Comparison of ENCODE assay signal across 21 cellular contexts in genomic region chr14:69644814-69645213, GRCh38. TPM values are rescaled to one million over a fixed set of nuclear protein-coding genes. Genes with fewer than 3 reads are reported as not detected.
A peak's percentile ranks its signal among the peaks of the same experiment; 100 is the strongest.
DNase-seq lines count a peak whose midpoint lies in the region; ATAC-seq and TF ChIP-seq lines count a peak whose summit lies in the region.
"Had no signal": no experiment of that assay in that cellular context is flagged by ENCODE, and none has a peak within 500 bp of the region (broad histone marks: within the 10 kb centered on the region; RNA-seq: fewer than 3 reads in every experiment).

No MANE protein-coding gene starts in this region.

- H3K4me3 Mint-ChIP-seq in activated T-cell treated with anti-CD3 and anti-CD28 coated beads, Interleukin-2, amount 50 U/mL, for 72 hours: peak overlapping the region in 1 of 2 donors; percentile 46
- no peak overlapping the region for H3K4me3 Mint-ChIP-seq in activated CD4-positive, alpha-beta memory T cell treated with anti-CD3 and anti-CD28 coated beads, Interleukin-2, amount 10 ng/mL, durations not matched to agents 7 days and 5 days
- H3K4me3 Mint-ChIP-seq: activated naive CD8-positive, alpha-beta T cell treated with anti-CD3 and anti-CD28 coated beads, Interleukin-2, amount 10 ng/mL, durations not matched to agents 7 days and 5 days; nephron progenitor cell; stimulated activated naive CD8-positive, alpha-beta T cell treated with anti-CD3 and anti-CD28 coated beads, Interleukin-15, amount 100 ng/mL, for 72 hours; T-helper 2 cell treated with Interferon-gamma antibody and Interleukin-4, amounts not matched to agents 5 μg/mL and 100 μg/mL, for 36 hours had no signal

- peaks cover 28 to 34% of the 10 kb centered on the region in 2 donors for H3K36me3 Mint-ChIP-seq in activated T-cell treated with anti-CD3 and anti-CD28 coated beads, Interleukin-2, amount 50 U/mL, for 72 hours (ENCODE audit: insufficient read depth in 2 of 2)
- peaks cover 60% of the 10 kb centered on the region for H3K36me3 Mint-ChIP-seq in activated CD4-positive, alpha-beta memory T cell treated with anti-CD3 and anti-CD28 coated beads, Interleukin-2, amount 10 ng/mL, durations not matched to agents 7 days and 5 days (ENCODE audit: low read depth)

- H3K4me3 ChIP-seq in left lung: no peak overlapping the region
- H3K4me3 ChIP-seq in transverse colon: no peak overlapping the region
- no peak overlapping the region for H3K4me3 ChIP-seq in lower leg skin (ENCODE audit: low read depth, poor library complexity, severe bottlenecking)
- H3K4me3 ChIP-seq: right atrium auricular region had no signal

- no peak for DNase-seq in activated T-cell treated with anti-CD3 and anti-CD28 coated beads, Interleukin-2, amount 50 U/mL, for 72 hours
- no peak for DNase-seq in activated T-cell treated with anti-CD3 and anti-CD28 coated beads, Interleukin-2, amount 50 U/mL, for 48 hours
- DNase-seq in activated CD4-positive, alpha-beta memory T cell treated with anti-CD3 and anti-CD28 coated beads, Interleukin-2, amount 10 ng/mL, durations not matched to agents 7 days and 5 days: no peak
- DNase-seq in left lung (no peak), transverse colon (no peak), lower leg skin (ENCODE audit: low spot score in 2 of 2) (no peak)
- DNase-seq: activated CD4-positive, alpha-beta T cell treated with anti-CD3 and anti-CD28 coated beads, Interleukin-2, amount 50 U/mL, for 4 hours; activated naive CD8-positive, alpha-beta T cell treated with anti-CD3 and anti-CD28 coated beads, Interleukin-2, amount 10 ng/mL, durations not matched to agents 7 days and 5 days; DMS 273 treated with DMSO at 0.1 percent for 48 hours; glutamatergic neuron; kidney glomerular epithelial cell; NCI-H146; NCI-H524 treated with DMSO at 0.1 percent for 48 hours; nephron progenitor cell; RPMI8226; stimulated activated naive CD8-positive, alpha-beta T cell treated with anti-CD3 and anti-CD28 coated beads, Interleukin-15, amount 100 ng/mL, for 72 hours had no signal

- H3K9me3 ChIP-seq in left lung (peaks cover 0 to 2% of the 10 kb centered on the region in 2 donors), transverse colon (peaks cover 0 to 5% of the 10 kb centered on the region in 2 donors)

- no peak for TF ChIP-seq EP300 in transverse colon (IDR thresholded peaks at IDR 0.05; ENCODE audit: low read depth)

- in situ Hi-C loops in transverse colon (cut with MboI; ENCODE audit: low pct_ligation_motif_present in 1 of 4, low pct_unique_long_range_greater_than_20kb in 1 of 4, low sequenced_read_pairs in 3 of 4): no loop called here

- peaks cover 84% of the 10 kb centered on the region for H3K4me1 Mint-ChIP-seq in activated T-cell treated with anti-CD3 and anti-CD28 coated beads, Interleukin-2, amount 50 U/mL, for 72 hours (ENCODE audit: low read depth)
- peaks cover 73% of the 10 kb centered on the region for H3K4me1 Mint-ChIP-seq in activated CD4-positive, alpha-beta memory T cell treated with anti-CD3 and anti-CD28 coated beads, Interleukin-2, amount 10 ng/mL, durations not matched to agents 7 days and 5 days

- H3K9me3 Mint-ChIP-seq in activated T-cell treated with anti-CD3 and anti-CD28 coated beads, Interleukin-2, amount 50 U/mL, for 72 hours: peaks cover 8 to 16% of the 10 kb centered on the region in 2 donors
- peaks cover 26% of the 10 kb centered on the region for H3K9me3 Mint-ChIP-seq in activated CD4-positive, alpha-beta memory T cell treated with anti-CD3 and anti-CD28 coated beads, Interleukin-2, amount 10 ng/mL, durations not matched to agents 7 days and 5 days

- H3K27me3 ChIP-seq in left lung (no peaks in the 10 kb centered on the region), transverse colon (no peaks in the 10 kb centered on the region)
- H3K27me3 ChIP-seq: right atrium auricular region had no signal

- WGBS in transverse colon (ENCODE audit: low coverage in 1 of 2), 2 donors: 80 to 89% methylated on average over 1 of the region's 1 CpG
- 69 to 78% methylated on average over 1 of the region's 1 CpG for WGBS in lower leg skin, 2 donors

- peaks cover 44 to 93% of the 10 kb centered on the region in 2 donors for H3K4me1 ChIP-seq in left lung
- H3K4me1 ChIP-seq in transverse colon: peaks cover 20 to 66% (median 58%) of the 10 kb centered on the region in 4 donors

- TF ChIP-seq CTCF in left lung (IDR thresholded peaks at IDR 0.05): no peak
- TF ChIP-seq CTCF in transverse colon (IDR thresholded peaks at IDR 0.05): no peak
- no peak for TF ChIP-seq CTCF in lower leg skin (IDR thresholded peaks at IDR 0.05)

- intact Hi-C loops in left lung (cut with DNase I) (no loop called here), transverse colon (cut with DNase I; ENCODE audit: low total_unique reads) (no loop called here), lower leg skin (cut with DNase I; ENCODE audit: low total_unique reads) (no loop called here)

- no peak for ATAC-seq in activated T-cell treated with anti-CD3 and anti-CD28 coated beads, Interleukin-2, amount 50 U/mL, for 72 hours (replicated peaks in 1 of 2)
- no peak for ATAC-seq in left lung
- ATAC-seq in HG03280 (IDR thresholded peaks at IDR 0.05; ENCODE audit: unreplicated experiment): no peak
- ATAC-seq in GM18868 (IDR thresholded peaks at IDR 0.05; ENCODE audit: unreplicated experiment): no peak
- ATAC-seq: stimulated activated naive CD8-positive, alpha-beta T cell treated with anti-CD3 and anti-CD28 coated beads, Interleukin-15, amount 100 ng/mL, for 72 hours had no signal

- TF ChIP-seq POLR2A in transverse colon (IDR thresholded peaks at IDR 0.05) (no peak), lower leg skin (IDR thresholded peaks at IDR 0.05) (no peak)

- CTCF ChIA-PET in activated CD4-positive, alpha-beta memory T cell treated with anti-CD3 and anti-CD28 coated beads, Interleukin-2, amount 10 ng/mL, durations not matched to agents 7 days and 5 days (lab: Charles Lee): no interaction called here

- POLR2A ChIA-PET in activated CD4-positive, alpha-beta memory T cell treated with anti-CD3 and anti-CD28 coated beads, Interleukin-2, amount 10 ng/mL, durations not matched to agents 7 days and 5 days (lab: Charles Lee): no interaction called here

- H3K36me3 ChIP-seq in left lung (peaks cover 0 to 2% of the 10 kb centered on the region in 2 donors), transverse colon (no peaks in the 10 kb centered on the region)
- H3K36me3 ChIP-seq: right atrium auricular region had no signal

- H3K27ac ChIP-seq in left lung (peak overlapping the region; percentile 69 to 87), transverse colon (peak overlapping the region; percentile 67 to 84 (median 83))
- H3K27ac ChIP-seq: KMS-11, right atrium auricular region had no signal

- H3K27ac Mint-ChIP-seq in activated T-cell treated with anti-CD3 and anti-CD28 coated beads, Interleukin-2, amount 50 U/mL, for 72 hours: peak overlapping the region; percentile 79
- peak overlapping the region; percentile 34 for H3K27ac Mint-ChIP-seq in activated CD4-positive, alpha-beta memory T cell treated with anti-CD3 and anti-CD28 coated beads, Interleukin-2, amount 10 ng/mL, durations not matched to agents 7 days and 5 days
- H3K27ac Mint-ChIP-seq: activated naive CD8-positive, alpha-beta T cell treated with anti-CD3 and anti-CD28 coated beads, Interleukin-2, amount 10 ng/mL, durations not matched to agents 7 days and 5 days; nephron progenitor cell had no signal

- no peaks in the 10 kb centered on the region for H3K27me3 Mint-ChIP-seq in activated T-cell treated with anti-CD3 and anti-CD28 coated beads, Interleukin-2, amount 50 U/mL, for 72 hours (ENCODE audit: low read depth)
- H3K27me3 Mint-ChIP-seq in activated CD4-positive, alpha-beta memory T cell treated with anti-CD3 and anti-CD28 coated beads, Interleukin-2, amount 10 ng/mL, durations not matched to agents 7 days and 5 days: no peaks in the 10 kb centered on the region
- H3K27me3 Mint-ChIP-seq: activated naive CD8-positive, alpha-beta T cell treated with anti-CD3 and anti-CD28 coated beads, Interleukin-2, amount 10 ng/mL, durations not matched to agents 7 days and 5 days; stimulated activated naive CD8-positive, alpha-beta T cell treated with anti-CD3 and anti-CD28 coated beads, Interleukin-15, amount 100 ng/mL, for 72 hours had no signal

RNA-seq across cellular contexts. Expression of gene SUSD6, which starts 33.4 kb away (rescaled TPM):
- 10 to 100 TPM; 60.3 to 73.8 TPM for total RNA-seq in activated T-cell treated with anti-CD3 and anti-CD28 coated beads, Interleukin-2, amount 50 U/mL, for 72 hours
- total RNA-seq in activated CD4-positive, alpha-beta memory T cell treated with anti-CD3 and anti-CD28 coated beads, Interleukin-2, amount 10 ng/mL, durations not matched to agents 7 days and 5 days: 10 to 100 TPM; 63.4 to 65.2 TPM
- total RNA-seq in left lung: 10 to 100 TPM; 63.8 to 77.4 TPM
- 100 to 1,000 TPM in 2 of 4 donors, 10 to 100 TPM in 2; 29.1 to 159 (median 95.0) TPM for total RNA-seq in transverse colon
- total RNA-seq in lower leg skin: 10 to 100 TPM; 35.5 to 56.7 (median 51.0) TPM
